ENCODE assay signal across 24 cellular contexts in genomic region chr1:195637474-195637873, GRCh38.
DNase-seq lines count a peak whose midpoint lies in the region; ATAC-seq and TF ChIP-seq lines count a peak whose summit lies in the region.
"Had no signal": no experiment of that assay in that cellular context is flagged by ENCODE, and none has a peak within 500 bp of the region (broad histone marks: within the 10 kb centered on the region; RNA-seq: fewer than 3 reads in every experiment).

No MANE protein-coding gene starts in this region.

- peak; percentile 4 for DNase-seq in NCI-H2107 treated with DMSO at 0.1 percent for 48 hours (lab: John Stamatoyannopoulos, UW; ENCODE audit: unreplicated experiment)
- no peak for DNase-seq in NCI-H2107 (lab: John Stamatoyannopoulos, UW)
- peak; percentile 1 to 59 for DNase-seq in NCI-H524 (lab: John Stamatoyannopoulos, UW)
- no peak for DNase-seq in lower lobe of right lung
- DNase-seq in iPS-NIHi11 (ENCODE audit: low spot score): no peak
- DNase-seq in stimulated activated naive CD8-positive, alpha-beta T cell treated with anti-CD3 and anti-CD28 coated beads, Interleukin-15, Interleukin-2, amounts not matched to agents 100 U/mL and 50 U/mL, for 24 hours: no peak
- DNase-seq: activated CD8-positive, alpha-beta T cell treated with anti-CD3 and anti-CD28 coated beads, Interleukin-2, amount 10 ng/mL, durations not matched to agents 7 days and 5 days; activated naive CD4-positive, alpha-beta T cell treated with Interleukin-2 at 50 U/mL for 16 hours; activated T-cell treated with anti-CD3 and anti-CD28 coated beads, Interleukin-2, amount 50 U/mL, for 1 hour; Calu3; caudate nucleus; dorsolateral prefrontal cortex; hypothalamus; kidney; NCI-H1436 treated with DMSO at 0.1 percent for 48 hours; NCI-H774; retina; RPMI8226; stimulated activated CD8-positive, alpha-beta memory T cell treated with anti-CD3 and anti-CD28 coated beads, Interleukin-4, amount 100 ng/mL, for 48 hours had no signal

- no peak overlapping the region for H3K27ac ChIP-seq in lower lobe of right lung
- H3K27ac ChIP-seq: BLaER1 treated with 17β-estradiol and CSF1 and Interleukin-3, amounts not matched to agents 10 nM and 100 nM; dorsolateral prefrontal cortex had no signal

- H3K36me3 Mint-ChIP-seq in nephron (ENCODE audit: low read depth): no peaks in the 10 kb centered on the region
- H3K36me3 Mint-ChIP-seq: memory B cell had no signal

- H3K4me1 ChIP-seq in lower lobe of right lung: no peaks in the 10 kb centered on the region
- H3K4me1 ChIP-seq: BLaER1 treated with 17β-estradiol and CSF1 and Interleukin-3, amounts not matched to agents 10 nM and 100 nM had no signal

- no peaks in the 10 kb centered on the region for H3K9me3 ChIP-seq in lower lobe of right lung
- H3K9me3 ChIP-seq: BLaER1 treated with 17β-estradiol and CSF1 and Interleukin-3, amounts not matched to agents 10 nM and 100 nM had no signal

- no peak overlapping the region for H3K4me3 ChIP-seq in lower lobe of right lung
- H3K4me3 ChIP-seq: BLaER1 treated with 17β-estradiol and CSF1 and Interleukin-3, amounts not matched to agents 10 nM and 100 nM had no signal

- no peaks in the 10 kb centered on the region for H3K27me3 ChIP-seq in lower lobe of right lung (ENCODE audit: low read depth)
- H3K27me3 ChIP-seq: BLaER1 treated with 17β-estradiol and CSF1 and Interleukin-3, amounts not matched to agents 10 nM and 100 nM; dorsolateral prefrontal cortex had no signal

- H3K27me3 Mint-ChIP-seq in nephron (ENCODE audit: low read depth): no peaks in the 10 kb centered on the region
- H3K27me3 Mint-ChIP-seq: memory B cell had no signal

- no peaks in the 10 kb centered on the region for H3K4me1 Mint-ChIP-seq in nephron
- H3K4me1 Mint-ChIP-seq: memory B cell had no signal

- no peaks in the 10 kb centered on the region for H3K36me3 ChIP-seq in lower lobe of right lung
- H3K36me3 ChIP-seq: BLaER1 treated with 17β-estradiol and CSF1 and Interleukin-3, amounts not matched to agents 10 nM and 100 nM had no signal

- H3K4me3 Mint-ChIP-seq in nephron: peak overlapping the region in 2 of 3 experiments; percentile 36 to 60
- H3K4me3 Mint-ChIP-seq: activated CD8-positive, alpha-beta T cell treated with anti-CD3 and anti-CD28 coated beads, Interleukin-2, amount 10 ng/mL, durations not matched to agents 7 days and 5 days; memory B cell had no signal

- H3K27ac Mint-ChIP-seq in nephron: no peak overlapping the region
- H3K27ac Mint-ChIP-seq: activated CD8-positive, alpha-beta T cell treated with anti-CD3 and anti-CD28 coated beads, Interleukin-2, amount 10 ng/mL, durations not matched to agents 7 days and 5 days; memory B cell had no signal

- TF ChIP-seq CTCF in nephron (IDR thresholded peaks at IDR 0.05; ENCODE audit: unreplicated experiment in 3 of 3) (no peak), lower lobe of right lung (IDR thresholded peaks at IDR 0.05) (no peak)

- intact Hi-C loops in lower lobe of right lung (cut with DNase I): no loop called here

- ATAC-seq in SK-N-SH treated with all-trans-retinoic acid at 6 μM for 48 hours: peak; percentile 98
- ATAC-seq in lower lobe of right lung: no peak
- no peak for ATAC-seq in stimulated activated naive CD8-positive, alpha-beta T cell treated with anti-CD3 and anti-CD28 coated beads, Interleukin-15, Interleukin-2, amounts not matched to agents 100 U/mL and 50 U/mL, for 24 hours
- ATAC-seq: activated CD4-positive, CD25-positive, alpha-beta regulatory T cell treated with anti-CD3 and anti-CD28 coated beads, Interleukin-2, amount 50 U/mL, for 24 hours; activated CD8-positive, alpha-beta T cell treated with anti-CD3 and anti-CD28 coated beads, Interleukin-2, amount 10 ng/mL, durations not matched to agents 7 days and 5 days had no signal

- H3K9me3 Mint-ChIP-seq in nephron: no peaks in the 10 kb centered on the region
- H3K9me3 Mint-ChIP-seq: memory B cell had no signal

TF ChIP-seq in SK-N-SH treated with all-trans-retinoic acid at 6 μM for 48 hours, 23 proteins besides CTCF, POLR2A, EP300 and RAD21:
- TF ChIP-seq ZNF565 (CRISPR knock-in tag; conservative IDR thresholded peaks at IDR 0.05; ENCODE audit: low read depth) (no peak), CSDC2 (CRISPR knock-in tag; IDR thresholded peaks at IDR 0.05) (no peak), CSRNP3 (CRISPR knock-in tag; IDR thresholded peaks at IDR 0.05) (no peak), ZNF8 (CRISPR knock-in tag; IDR thresholded peaks at IDR 0.05) (no peak), RARB (CRISPR knock-in tag; IDR thresholded peaks at IDR 0.05) (no peak), PPARA (CRISPR knock-in tag; IDR thresholded peaks at IDR 0.05; ENCODE audit: borderline replicate concordance) (no peak), TCF4 (CRISPR knock-in tag; IDR thresholded peaks at IDR 0.05; ENCODE audit: borderline replicate concordance) (no peak; the same call in 1 of the 2 replicates), ZFP30 (CRISPR knock-in tag; IDR thresholded peaks at IDR 0.05) (no peak), OSR1 (CRISPR knock-in tag; IDR thresholded peaks at IDR 0.05) (no peak), BACH2 (CRISPR knock-in tag; IDR thresholded peaks at IDR 0.05; ENCODE audit: borderline replicate concordance) (no peak), ESRRG (CRISPR knock-in tag; IDR thresholded peaks at IDR 0.05) (no peak), ZNF70 (CRISPR knock-in tag; IDR thresholded peaks at IDR 0.05) (no peak), ARNTL (CRISPR knock-in tag; IDR thresholded peaks at IDR 0.05; ENCODE audit: borderline replicate concordance, low read depth) (no peak)
TF ChIP-seq in SK-N-SH treated with all-trans-retinoic acid at 6 μM for 48 hours: peak in this region for 0.

Comparison
In these comparisons a context has a peak if more than half of its experiments do, and no peak if none do; other contexts are left out.
1. DNase-seq: peak in NCI-H2107 treated with DMSO at 0.1 percent for 48 hours (single experiment) and NCI-H524 (2 of 2); none in NCI-H2107 (single experiment), lower lobe of right lung (single experiment), iPS-NIHi11 (single experiment) and stimulated activated naive CD8-positive, alpha-beta T cell treated with anti-CD3 and anti-CD28 coated beads, Interleukin-15, Interleukin-2, amounts not matched to agents 100 U/mL and 50 U/mL, for 24 hours (single experiment).